In the genomic region with DNA sequence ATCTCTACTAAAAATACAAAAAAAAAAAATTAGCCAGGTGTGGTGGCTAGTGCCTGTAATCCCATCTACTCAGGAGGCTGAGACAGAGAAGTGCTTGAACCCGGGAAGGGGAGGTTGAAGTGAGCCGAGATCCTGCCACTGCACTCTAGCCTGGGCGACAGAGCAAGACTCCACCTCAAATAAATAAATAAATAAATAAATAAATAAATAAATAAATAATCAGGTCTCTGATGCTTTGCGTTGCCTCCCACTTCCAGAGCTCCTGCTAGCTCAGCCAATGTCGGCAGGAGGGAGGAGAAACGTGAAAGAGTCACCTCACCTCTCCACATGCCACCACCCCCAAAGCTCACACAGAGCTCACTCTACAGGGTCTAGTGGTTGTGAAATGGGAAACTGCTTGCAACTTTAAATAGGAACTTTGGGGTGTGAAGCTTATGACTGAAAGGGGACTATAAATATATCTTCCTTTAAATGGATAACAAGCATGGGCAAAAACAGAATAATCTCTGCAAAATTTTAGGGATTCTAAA, we compare ENCODE assay signal across 31 cellular contexts. TPM values are rescaled to one million over a fixed set of nuclear protein-coding genes. Genes with fewer than 3 reads are reported as not detected.
"Had no signal": no experiment of that assay in that cellular context is flagged by ENCODE, and none has a peak within 500 bp of the region (broad histone marks: within the 10 kb centered on the region; RNA-seq: fewer than 3 reads in every experiment).

No MANE protein-coding gene starts in this region.

- DNase-seq: activated CD4-positive, alpha-beta T cell treated with anti-CD3 and anti-CD28 coated beads for 48 hours; activated CD4-positive, alpha-beta T cell treated with anti-CD3 and anti-CD28 coated beads, Interleukin-2, amount 50 U/mL, for 1 hour; activated CD4-positive, alpha-beta T cell treated with anti-CD3 and anti-CD28 coated beads, Interleukin-2, amount 50 U/mL, for 48 hours; activated CD8-positive, alpha-beta memory T cell treated with anti-CD3 and anti-CD28 coated beads for 24 hours; activated CD8-positive, alpha-beta T cell treated with anti-CD3 and anti-CD28 coated beads for 36 hours; activated effector memory CD4-positive, alpha-beta T cell treated with anti-CD3 and anti-CD28 coated beads, Interleukin-2, amount 50 U/mL, for 16 hours; activated naive CD4-positive, alpha-beta T cell treated with anti-CD3 and anti-CD28 coated beads, Interleukin-2, amount 10 ng/mL, durations not matched to agents 7 days and 5 days; activated naive CD8-positive, alpha-beta T cell treated with anti-CD3 and anti-CD28 coated beads, Interleukin-2, amount 10 ng/mL, durations not matched to agents 7 days and 5 days; activated T-cell treated with anti-CD3 and anti-CD28 coated beads, Interleukin-2, amount 50 U/mL, for 48 hours; central memory CD4-positive, alpha-beta T cell; cerebellar nuclear complex; colonic mucosa; dorsolateral prefrontal cortex; effector CD4-positive, alpha-beta T cell; effector memory CD8-positive, alpha-beta T cell; erythroblast; foreskin keratinocyte; gastrocnemius medialis; glutamatergic neuron; heart left ventricle; T-helper 2 cell had no signal

- H3K27me3 ChIP-seq: ascending aorta, breast epithelium, cardiac muscle cell, colonic mucosa, foreskin keratinocyte, gastrocnemius medialis had no signal

- H3K27ac ChIP-seq: ascending aorta, breast epithelium, cardiac muscle cell, colonic mucosa, dorsolateral prefrontal cortex, esophagus muscularis mucosa, foreskin keratinocyte, gastrocnemius medialis, heart left ventricle, VCaP had no signal

- H3K36me3 ChIP-seq: ascending aorta, breast epithelium, cardiac muscle cell, colonic mucosa, esophagus muscularis mucosa, gastrocnemius medialis, heart left ventricle had no signal

- H3K4me3 ChIP-seq: ascending aorta, breast epithelium, cardiac muscle cell, colonic mucosa, dorsolateral prefrontal cortex, esophagus muscularis mucosa, gastrocnemius medialis, heart left ventricle had no signal

- H3K9me3 ChIP-seq: ascending aorta, breast epithelium, colonic mucosa, esophagus muscularis mucosa, gastrocnemius medialis, heart left ventricle had no signal

- H3K4me1 ChIP-seq: ascending aorta, breast epithelium, colonic mucosa, esophagus muscularis mucosa, foreskin keratinocyte, gastrocnemius medialis, heart left ventricle had no signal

RNA-seq across cellular contexts. Expression of gene SMIM31, which starts 7.9 kb away (rescaled TPM):
- total RNA-seq: activated CD8-positive, alpha-beta T cell treated with anti-CD3 and anti-CD28 coated beads for 36 hours; activated naive CD4-positive, alpha-beta T cell treated with anti-CD3 and anti-CD28 coated beads, Interleukin-2, amount 50 U/mL, for 72 hours; activated naive CD8-positive, alpha-beta T cell treated with anti-CD3 and anti-CD28 coated beads, Interleukin-2, amount 10 ng/mL, durations not matched to agents 7 days and 5 days; activated T-helper 1 cell treated with anti-CD3 and anti-CD28 coated beads, Interleukin-12 subunit alpha, Interleukin-12 subunit beta, Interleukin-2, Interleukin-4 antibody, amounts not matched to agents 30 ng/mL and 10 ng/mL and 1 ng/mL, durations not matched to agents 14 hours and 24 hours and 36 hours; activated T-helper 2 cell treated with anti-CD3 and anti-CD28 coated beads, Interferon-gamma antibody, Interleukin-2, Interleukin-4, amounts not matched to agents 10 μg/mL and 5 μg/mL and 100 μg/mL, durations not matched to agents 14 hours and 24 hours and 36 hours; ascending aorta; cardiac muscle cell; dorsolateral prefrontal cortex; esophagus muscularis mucosa; foreskin keratinocyte; gastrocnemius medialis; heart left ventricle; T-helper 1 cell treated with Interleukin-12 subunit alpha and Interleukin-12 subunit beta and Interleukin-4 antibody, amounts not matched to agents 30 ng/mL and 1 ng/mL, for 36 hours; WTC11 had no signal
